ENCODE assay signal across 36 cellular contexts in genomic region chr14:55005071-55005470, GRCh38. TPM values are rescaled to one million over a fixed set of nuclear protein-coding genes. Genes with fewer than 3 reads are reported as not detected.
DNase-seq lines count a peak whose midpoint lies in the region; ATAC-seq, FAIRE-seq and TF ChIP-seq lines count a peak whose summit lies in the region.
"Had no signal": no experiment of that assay in that cellular context is flagged by ENCODE, and none has a peak within 500 bp of the region (broad histone marks: within the 10 kb centered on the region; RNA-seq: fewer than 3 reads in every experiment).

No MANE protein-coding gene starts in this region.

- H4K20me1 ChIP-seq in astrocyte (ENCODE audit: insufficient read depth, low read length) = no peaks in the 10 kb centered on the region

- H3K4me1 ChIP-seq in astrocyte (ENCODE audit: insufficient read depth, low read length) (no peaks in the 10 kb centered on the region), spleen (peaks cover 0 to 3% (median 0%) of the 10 kb centered on the region in 6 donors)
- H3K4me1 ChIP-seq: A549, left ventricle myocardium inferior, neural progenitor cell, right atrium auricular region, suprapubic skin had no signal

- no peaks in the 10 kb centered on the region for H3K79me2 ChIP-seq in astrocyte (ENCODE audit: insufficient read depth, low read length)

- H3K9ac ChIP-seq in astrocyte (ENCODE audit: low read length) = no peak overlapping the region
- H3K9ac ChIP-seq: neural progenitor cell had no signal

- no peak for FAIRE-seq in astrocyte (lab: Jason Lieb, UNC)
- FAIRE-seq: A549, G401.6, GM19239, H1 had no signal

- no peak for TF ChIP-seq POLR2A in spleen (IDR thresholded peaks at IDR 0.05)

- TF ChIP-seq CTCF in AG10803 (conservative IDR thresholded peaks at IDR 0.05; ENCODE audit: low read length) (no peak), astrocyte (IDR thresholded peaks at IDR 0.05; ENCODE audit: insufficient read depth, low read depth, low read length) (no peak), spleen (IDR thresholded peaks at IDR 0.05 in 8 of 11, conservative IDR thresholded peaks at IDR 0.05 in 3 of 11) (no peak)

- no peak overlapping the region for H3K4me2 ChIP-seq in astrocyte (ENCODE audit: low read length)
- H3K4me2 ChIP-seq: A549, neural progenitor cell, smooth muscle cell had no signal

- intact Hi-C loops in spleen (cut with DNase I; ENCODE audit: low total_unique reads) = no loop called here

- peaks cover 2% of the 10 kb centered on the region for H3K4me1 Mint-ChIP-seq in astrocyte (ENCODE audit: low read depth, unreplicated experiment)
- no peaks in the 10 kb centered on the region for H3K4me1 Mint-ChIP-seq in activated naive CD8-positive, alpha-beta T cell treated with anti-CD3 and anti-CD28 coated beads for 36 hours
- H3K4me1 Mint-ChIP-seq: neural progenitor cell, WTC11 had no signal

- no peak for ATAC-seq in HG03039 (IDR thresholded peaks at IDR 0.05; ENCODE audit: unreplicated experiment)
- ATAC-seq: A549; activated naive CD4-positive, alpha-beta T cell treated with anti-CD3 and anti-CD28 coated beads, Interleukin-2, amount 50 U/mL, for 72 hours; effector memory CD8-positive, alpha-beta T cell; Panc1; WTC11 had no signal

- no peak overlapping the region for H3K4me3 Mint-ChIP-seq in astrocyte (ENCODE audit: unreplicated experiment)
- H3K4me3 Mint-ChIP-seq in activated naive CD8-positive, alpha-beta T cell treated with anti-CD3 and anti-CD28 coated beads for 36 hours = no peak overlapping the region
- H3K4me3 Mint-ChIP-seq: activated CD4-positive, alpha-beta T cell treated with anti-CD3 and anti-CD28 coated beads, Interleukin-2, amount 10 ng/mL, durations not matched to agents 7 days and 5 days; effector memory CD8-positive, alpha-beta T cell; neural progenitor cell; WTC11 had no signal

- H3K27me3 ChIP-seq in astrocyte (ENCODE audit: insufficient read depth, low read length) = no peaks in the 10 kb centered on the region
- H3K27me3 ChIP-seq in spleen (replicated peaks in 1 of 7) = no peaks in the 10 kb centered on the region
- H3K27me3 ChIP-seq: neural progenitor cell, right atrium auricular region, suprapubic skin had no signal

- H3K9me3 ChIP-seq in astrocyte (ENCODE audit: insufficient read depth, low read depth, low read length) = no peaks in the 10 kb centered on the region
- no peaks in the 10 kb centered on the region for H3K9me3 ChIP-seq in spleen
- H3K9me3 ChIP-seq: A549, left ventricle myocardium inferior, right atrium auricular region, suprapubic skin had no signal

- H3K27ac ChIP-seq in astrocyte (ENCODE audit: low read depth, low read length) (no peak overlapping the region), spleen (no peak overlapping the region)
- H3K27ac ChIP-seq: A549, left ventricle myocardium inferior, neural progenitor cell, right atrium auricular region, suprapubic skin had no signal

- no peak overlapping the region for H3K4me3 ChIP-seq in AG10803 (ENCODE audit: low read length)
- H3K4me3 ChIP-seq in astrocyte (ENCODE audit: insufficient read depth, low read depth, low read length) = no peak overlapping the region
- H3K4me3 ChIP-seq in spleen = no peak overlapping the region
- H3K4me3 ChIP-seq: A549, left ventricle myocardium inferior, neural progenitor cell, right atrium auricular region, smooth muscle cell, suprapubic skin had no signal

- no peaks in the 10 kb centered on the region for H3K9me3 Mint-ChIP-seq in astrocyte (ENCODE audit: unreplicated experiment)
- H3K9me3 Mint-ChIP-seq in activated naive CD8-positive, alpha-beta T cell treated with anti-CD3 and anti-CD28 coated beads for 36 hours = no peaks in the 10 kb centered on the region
- H3K9me3 Mint-ChIP-seq: activated CD4-positive, alpha-beta T cell treated with anti-CD3 and anti-CD28 coated beads, Interleukin-2, amount 10 ng/mL, durations not matched to agents 7 days and 5 days; activated naive CD4-positive, alpha-beta T cell treated with anti-CD3 and anti-CD28 coated beads, Interleukin-2, amount 50 U/mL, for 72 hours; effector memory CD8-positive, alpha-beta T cell; neural progenitor cell; WTC11 had no signal

- no peak overlapping the region for H2AFZ ChIP-seq in astrocyte (ENCODE audit: low read depth, low read length)
- H2AFZ ChIP-seq: neural progenitor cell had no signal

- DNase-seq in AG10803 (ENCODE audit: low read depth) (peak; percentile 46), HT1080 (ENCODE audit: low read depth) (peak; percentile 47), astrocyte (ENCODE audit: low read depth) (peak; percentile 12), lung microvascular endothelial cell (ENCODE audit: low read depth in 2 of 2) (peak; percentile 5 to 37), cerebellar nuclear complex (lab: John Stamatoyannopoulos, UW) (no peak), spleen (no peak)
- no peak for DNase-seq in activated naive CD8-positive, alpha-beta T cell treated with anti-CD3 and anti-CD28 coated beads for 36 hours
- DNase-seq: activated CD4-positive, alpha-beta T cell treated with anti-CD3 and anti-CD28 coated beads, Interleukin-2, amount 10 ng/mL, durations not matched to agents 7 days and 5 days; caudate nucleus; cortex of kidney; DMS153; effector memory CD8-positive, alpha-beta T cell; erythroblast; head of caudate nucleus; islet precursor cell; left ventricle myocardium inferior; NCI-H1436 treated with DMSO at 0.1 percent for 48 hours; NCI-H2107; NCI-H774; SHP77; stimulated activated CD4-positive, alpha-beta T cell treated with anti-CD3 and anti-CD28 coated beads, Interleukin-1b, Interleukin-23, amount 100 ng/mL, for 48 hours; stimulated activated naive CD4-positive, alpha-beta T cell treated with Interleukin-2 at 50 U/mL for 16 hours; SW 1271; T-helper 9 cell had no signal

- no peaks in the 10 kb centered on the region for H3K36me3 Mint-ChIP-seq in astrocyte (ENCODE audit: low read depth, unreplicated experiment)
- peaks cover 30% of the 10 kb centered on the region for H3K36me3 Mint-ChIP-seq in activated naive CD8-positive, alpha-beta T cell treated with anti-CD3 and anti-CD28 coated beads for 36 hours

- H3K27me3 Mint-ChIP-seq in astrocyte (ENCODE audit: low read depth, unreplicated experiment) = no peaks in the 10 kb centered on the region
- H3K27me3 Mint-ChIP-seq in activated naive CD8-positive, alpha-beta T cell treated with anti-CD3 and anti-CD28 coated beads for 36 hours = no peaks in the 10 kb centered on the region
- H3K27me3 Mint-ChIP-seq: activated CD4-positive, alpha-beta T cell treated with anti-CD3 and anti-CD28 coated beads, Interleukin-2, amount 10 ng/mL, durations not matched to agents 7 days and 5 days; effector memory CD8-positive, alpha-beta T cell had no signal

- H3K27ac Mint-ChIP-seq in astrocyte (ENCODE audit: unreplicated experiment) = no peak overlapping the region
- no peak overlapping the region for H3K27ac Mint-ChIP-seq in activated naive CD8-positive, alpha-beta T cell treated with anti-CD3 and anti-CD28 coated beads for 36 hours
- H3K27ac Mint-ChIP-seq: activated CD4-positive, alpha-beta T cell treated with anti-CD3 and anti-CD28 coated beads, Interleukin-2, amount 10 ng/mL, durations not matched to agents 7 days and 5 days; activated naive CD4-positive, alpha-beta T cell treated with anti-CD3 and anti-CD28 coated beads, Interleukin-2, amount 50 U/mL, for 72 hours; neural progenitor cell; WTC11 had no signal

- H3K36me3 ChIP-seq in astrocyte (ENCODE audit: insufficient read depth, low read length) (peaks cover 3% of the 10 kb centered on the region), spleen (peaks cover 0 to 68% (median 2%) of the 10 kb centered on the region in 6 donors)
- H3K36me3 ChIP-seq: left ventricle myocardium inferior, right atrium auricular region had no signal

- 53 to 61% (median 59%) methylated on average over 4 of the region's 4 CpGs for WGBS in spleen, 5 donors

RNA-seq across cellular contexts. Expression of gene WDHD1, which starts 21.8 kb away (rescaled TPM):
- 14.8 and 16.3 TPM in 2 replicates for total RNA-seq in HT1080 (2014; rRNA removed; shearing (Covaris generic))
- polyA plus RNA-seq in HT1080 (2015; cell fraction: cytosol; rRNA removed) = 10.2 and 12.6 TPM in 2 replicates
- 21.8 and 23.4 TPM in 2 replicates for polyA plus RNA-seq in HT1080 (2015; cell fraction: nucleus; rRNA removed)
- total RNA-seq in astrocyte (7.2 and 9.3 TPM in 2 replicates), lung microvascular endothelial cell (3.2 and 5.4 TPM in 2 replicates), spleen (1 to 10 TPM; 2.8 to 6.3 (median 5.3) TPM)
- polyA plus RNA-seq in spleen = 1 to 10 TPM; 1.4 to 2.9 (median 2.3) TPM
- total RNA-seq in activated naive CD8-positive, alpha-beta T cell treated with anti-CD3 and anti-CD28 coated beads for 36 hours = 10 to 100 TPM; 66.0 to 69.2 TPM

RNA-seq across cellular contexts. Expression of gene SOCS4, which starts 22.0 kb away (rescaled TPM):
- 12.0 and 15.2 TPM in 2 replicates for total RNA-seq in HT1080 (2014; rRNA removed; shearing (Covaris generic))
- 12.3 and 14.9 TPM in 2 replicates for polyA plus RNA-seq in HT1080 (2015; cell fraction: cytosol; rRNA removed)
- 21.9 and 25.0 TPM in 2 replicates for polyA plus RNA-seq in HT1080 (2015; cell fraction: nucleus; rRNA removed)
- 25.2 and 30.5 TPM in 2 replicates for total RNA-seq in astrocyte
- total RNA-seq in lung microvascular endothelial cell = 10.9 and 16.7 TPM in 2 replicates
- total RNA-seq in spleen = 10 to 100 TPM; 20.0 to 26.3 (median 23.8) TPM
- polyA plus RNA-seq in spleen = 1 to 10 TPM; 6.4 to 9.3 (median 7.7) TPM
- total RNA-seq in activated naive CD8-positive, alpha-beta T cell treated with anti-CD3 and anti-CD28 coated beads for 36 hours = 10 to 100 TPM; 24.9 to 28.6 TPM

RNA-seq across cellular contexts. Expression of gene MAPK1IP1L, which starts 46.4 kb away (rescaled TPM):
- 28.8 and 55.3 TPM in 2 replicates for total RNA-seq in HT1080 (2014; rRNA removed; shearing (Covaris generic))
- 137 and 166 TPM in 2 replicates for polyA plus RNA-seq in HT1080 (2015; cell fraction: cytosol; rRNA removed)
- polyA plus RNA-seq in HT1080 (2015; cell fraction: nucleus; rRNA removed) = 145 and 146 TPM in 2 replicates
- total RNA-seq in astrocyte = 106 and 111 TPM in 2 replicates
- 12.2 and 13.9 TPM in 2 replicates for total RNA-seq in lung microvascular endothelial cell
- total RNA-seq in spleen = 10 to 100 TPM; 49.8 to 72.5 (median 63.5) TPM
- polyA plus RNA-seq in spleen = 10 to 100 TPM; 20.8 to 28.9 (median 24.8) TPM
- 100 to 1,000 TPM; 118 to 122 TPM for total RNA-seq in activated naive CD8-positive, alpha-beta T cell treated with anti-CD3 and anti-CD28 coated beads for 36 hours

Comparison
In these comparisons a context has a peak if more than half of its experiments do, and no peak if none do; other contexts are left out.
1. DNase-seq: peak in AG10803 (single experiment), HT1080 (single experiment), astrocyte (single experiment) and lung microvascular endothelial cell (2 of 2); none in cerebellar nuclear complex (0 of 2), spleen (single experiment) and activated naive CD8-positive, alpha-beta T cell treated with anti-CD3 and anti-CD28 coated beads for 36 hours (single experiment).